22 cellular contexts compared by ENCODE assay signal in the genomic region with DNA sequence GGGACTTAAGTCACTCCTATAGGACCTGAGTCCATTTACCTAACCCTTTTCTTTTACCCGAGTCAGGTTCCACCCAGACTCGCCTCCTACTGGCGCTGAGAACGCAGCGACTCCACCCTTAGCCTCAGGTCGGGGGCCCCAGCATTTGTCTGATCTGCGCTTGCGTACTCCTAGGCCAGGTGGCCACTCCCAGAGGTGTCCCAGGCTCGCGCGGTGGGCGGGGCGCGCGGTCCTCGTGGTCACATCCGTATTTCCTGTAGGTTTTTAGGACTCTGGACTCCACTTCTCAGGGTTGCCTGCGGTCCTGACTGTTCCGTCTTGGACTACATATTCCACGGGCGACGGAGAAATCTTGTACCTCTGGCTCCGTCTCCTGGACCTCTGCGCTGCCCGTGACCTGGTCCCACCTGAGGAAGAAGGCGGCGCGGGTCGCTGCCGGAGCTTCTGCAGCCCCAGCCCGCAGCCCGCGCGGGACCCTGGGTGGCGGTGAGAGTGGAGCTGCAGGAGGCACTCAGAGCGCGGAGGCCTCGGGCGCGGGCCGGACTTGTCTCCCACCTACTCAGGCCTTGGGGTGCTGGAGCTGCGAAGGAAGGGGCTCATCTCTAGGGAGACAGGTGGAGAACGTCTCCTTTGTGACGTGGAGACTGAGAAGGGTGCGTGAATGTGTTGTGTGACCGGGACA.
"Had no signal": no experiment of that assay in that cellular context is flagged by ENCODE, and none has a peak within 500 bp of the region (broad histone marks: within the 10 kb centered on the region; RNA-seq: fewer than 3 reads in every experiment).

No MANE protein-coding gene starts in this region.

- H3K4me3 Mint-ChIP-seq: effector memory CD8-positive, alpha-beta T cell; naive thymus-derived CD4-positive, alpha-beta T cell; nephron; neural progenitor cell had no signal

- H3K4me1 Mint-ChIP-seq: naive thymus-derived CD4-positive, alpha-beta T cell; nephron; neural progenitor cell had no signal

- H3K36me3 ChIP-seq: left lung, neural progenitor cell, prostate gland, right atrium auricular region, upper lobe of left lung had no signal

- H3K9me3 ChIP-seq: prostate gland had no signal

- H3K4me3 ChIP-seq: left lung, neural progenitor cell, prostate gland, right atrium auricular region, smooth muscle cell, stomach, tibial artery, upper lobe of left lung had no signal

- H3K27ac Mint-ChIP-seq: effector memory CD8-positive, alpha-beta T cell; naive thymus-derived CD4-positive, alpha-beta T cell; nephron; neural progenitor cell had no signal

- H3K27ac ChIP-seq: left lung, neural progenitor cell, prostate gland, right atrium auricular region, stomach, tibial artery, upper lobe of left lung had no signal

- DNase-seq: cortex of kidney; effector memory CD8-positive, alpha-beta T cell; head of caudate nucleus; kidney; left lung; mesendoderm; midbrain; naive thymus-derived CD4-positive, alpha-beta T cell; nucleus accumbens; stimulated activated CD4-positive, alpha-beta T cell treated with anti-CD3 and anti-CD28 coated beads, Interleukin-12 subunit alpha, Interleukin-12 subunit beta, amount 100 ng/mL, for 4 hours; stimulated activated CD4-positive, alpha-beta T cell treated with anti-CD3 and anti-CD28 coated beads, Interleukin-1b, Interleukin-23, amount 100 ng/mL, for 48 hours; stimulated activated CD4-positive, alpha-beta T cell treated with anti-CD3 and anti-CD28 coated beads, Interleukin-4, amount 100 ng/mL, for 1 hour; stimulated activated CD8-positive, alpha-beta memory T cell treated with anti-CD3 and anti-CD28 coated beads, Interleukin-4, amount 100 ng/mL, for 48 hours; stimulated activated naive CD4-positive, alpha-beta T cell treated with Interleukin-2 at 50 U/mL for 16 hours; stomach; tibial artery had no signal

- H3K27me3 Mint-ChIP-seq: naive thymus-derived CD4-positive, alpha-beta T cell had no signal

- H3K27me3 ChIP-seq: left lung, neural progenitor cell, right atrium auricular region, stomach, tibial artery, upper lobe of left lung had no signal

- H3K4me1 ChIP-seq: left lung, neural progenitor cell, prostate gland, right atrium auricular region, stomach, tibial artery, upper lobe of left lung had no signal
